12 cellular contexts compared by ENCODE assay signal in genomic region chr15:88652456-88653199, GRCh38. TPM values are rescaled to one million over a fixed set of nuclear protein-coding genes. Genes with fewer than 3 reads are reported as not detected.
A peak's percentile ranks its signal among the peaks of the same experiment; 100 is the strongest.
DNase-seq lines count a peak whose midpoint lies in the region; ATAC-seq and TF ChIP-seq lines count a peak whose summit lies in the region.
"Had no signal": no experiment of that assay in that cellular context is flagged by ENCODE, and none has a peak within 500 bp of the region (broad histone marks: within the 10 kb centered on the region; RNA-seq: fewer than 3 reads in every experiment).

No MANE protein-coding gene starts in this region.

- CTCF ChIA-PET in WTC11 (lab: Charles Lee) = interaction anchor here (0.7 to 2.0 kb wide), 4 partner anchors 12 to 518 kb away, joined by 3 to 6 read pairs (median 3); no protein-coding TSS in a partner anchor

- H3K4me3 Mint-ChIP-seq in activated naive CD4-positive, alpha-beta T cell treated with anti-CD3 and anti-CD28 coated beads, Interleukin-2, amount 50 U/mL, for 24 hours = peak overlapping the region; percentile 57
- H3K4me3 Mint-ChIP-seq in WTC11 (no peak overlapping the region), natural killer cell (no peak overlapping the region)
- H3K4me3 Mint-ChIP-seq: HFFc6 had no signal

- no peaks in the 10 kb centered on the region for H3K9me3 Mint-ChIP-seq in activated naive CD4-positive, alpha-beta T cell treated with anti-CD3 and anti-CD28 coated beads, Interleukin-2, amount 50 U/mL, for 24 hours
- H3K9me3 Mint-ChIP-seq in WTC11 (no peaks in the 10 kb centered on the region), natural killer cell (no peaks in the 10 kb centered on the region)
- H3K9me3 Mint-ChIP-seq: HFFc6 had no signal

- no peak overlapping the region for H3K4me3 ChIP-seq in vagina

- H3K27ac Mint-ChIP-seq in activated naive CD4-positive, alpha-beta T cell treated with anti-CD3 and anti-CD28 coated beads, Interleukin-2, amount 50 U/mL, for 24 hours = peak overlapping the region; percentile 96
- H3K27ac Mint-ChIP-seq in WTC11 (peak overlapping the region; percentile 73), natural killer cell (peak overlapping the region in 1 of 2 donors; percentile 86)
- H3K27ac Mint-ChIP-seq: HFFc6 had no signal

- H3K27me3 ChIP-seq in vagina = no peaks in the 10 kb centered on the region
- H3K27me3 ChIP-seq: BE2C had no signal

- no peaks in the 10 kb centered on the region for H3K36me3 ChIP-seq in vagina
- H3K36me3 ChIP-seq: BE2C had no signal

- POLR2A ChIA-PET in WTC11 (lab: Charles Lee) = interaction anchor here (0.6 kb wide), 1 partner anchor 21 kb away, joined by 3 read pairs; no protein-coding TSS in a partner anchor

- TF ChIP-seq CTCF in WTC11 (IDR thresholded peaks at IDR 0.05) = no peak
- TF ChIP-seq CTCF in vagina (IDR thresholded peaks at IDR 0.05) = no peak
- no peak for TF ChIP-seq CTCF in natural killer cell (IDR thresholded peaks at IDR 0.05)

- intact Hi-C loops in vagina (cut with DNase I) (no loop called here), natural killer cell (cut with micrococcal nuclease) (no loop called here)

- no peak for TF ChIP-seq POLR2A in vagina (IDR thresholded peaks at IDR 0.05)

- H3K4me1 Mint-ChIP-seq in activated naive CD4-positive, alpha-beta T cell treated with anti-CD3 and anti-CD28 coated beads, Interleukin-2, amount 50 U/mL, for 24 hours = peaks cover 89% of the 10 kb centered on the region
- H3K4me1 Mint-ChIP-seq in WTC11 (peaks cover 20% of the 10 kb centered on the region), natural killer cell (peaks cover 31 to 55% of the 10 kb centered on the region in 2 donors)

- no peaks in the 10 kb centered on the region for H3K27me3 Mint-ChIP-seq in activated naive CD4-positive, alpha-beta T cell treated with anti-CD3 and anti-CD28 coated beads, Interleukin-2, amount 50 U/mL, for 24 hours
- H3K27me3 Mint-ChIP-seq in WTC11 (ENCODE audit: low read depth) = no peaks in the 10 kb centered on the region
- H3K27me3 Mint-ChIP-seq in natural killer cell (ENCODE audit: low read depth in 2 of 2) = no peaks in the 10 kb centered on the region

- H3K4me1 ChIP-seq in vagina = peaks cover 14% of the 10 kb centered on the region

- no peaks in the 10 kb centered on the region for H3K9me3 ChIP-seq in vagina
- H3K9me3 ChIP-seq: BE2C had no signal

- peak; percentile 22; the same call in 1 of the 2 replicates for ATAC-seq in WTC11
- no peak for ATAC-seq in natural killer cell
- ATAC-seq: SK-N-SH treated with all-trans-retinoic acid at 6 μM for 48 hours had no signal

- peaks cover 3% of the 10 kb centered on the region for H3K36me3 Mint-ChIP-seq in activated naive CD4-positive, alpha-beta T cell treated with anti-CD3 and anti-CD28 coated beads, Interleukin-2, amount 50 U/mL, for 24 hours
- H3K36me3 Mint-ChIP-seq in WTC11 (no peaks in the 10 kb centered on the region), natural killer cell (no peaks in the 10 kb centered on the region)

- DNase-seq in activated naive CD4-positive, alpha-beta T cell treated with Interleukin-2 at 50 U/mL for 16 hours = no peak
- DNase-seq in WTC11 (ENCODE audit: low spot score) (no peak), left kidney (ENCODE audit: low read depth, low spot score) (peak; percentile 41), vagina (ENCODE audit: extremely low spot score in 2 of 2) (peak; percentile 65 to 81), natural killer cell (no peak), HUDEP-2 (lab: John Stamatoyannopoulos, UW; ENCODE audit: unreplicated experiment in 76 of 76) (no peak), SK-N-DZ (ENCODE audit: low spot score) (no peak)
- DNase-seq: BE2C, HFFc6, NCI-H1694 had no signal

- H3K27ac ChIP-seq in vagina = no peak overlapping the region

TF ChIP-seq in WTC11, 78 proteins besides CTCF, POLR2A, EP300 and RAD21:
- TF ChIP-seq ATF1 (CRISPR knock-in tag; IDR thresholded peaks at IDR 0.05) (no peak), HMGA2 (CRISPR knock-in tag; IDR thresholded peaks at IDR 0.05) (no peak), FOXJ3 (CRISPR knock-in tag; IDR thresholded peaks at IDR 0.05; ENCODE audit: borderline replicate concordance) (no peak), MAX (CRISPR knock-in tag; IDR thresholded peaks at IDR 0.05) (no peak), SMAD4 (CRISPR knock-in tag; IDR thresholded peaks at IDR 0.05) (no peak), PRRX2 (CRISPR knock-in tag; IDR thresholded peaks at IDR 0.05) (no peak), ATF3 (CRISPR knock-in tag; conservative IDR thresholded peaks at IDR 0.05) (no peak)

RNA-seq across cellular contexts. Expression of gene ISG20, which starts 13.8 kb away (rescaled TPM):
- total RNA-seq in WTC11 (2021) (3.8 to 5.6 TPM (median 4.5 TPM) in 3 replicates), vagina (15.7 TPM), natural killer cell (100 to 1,000 TPM in 2 of 3 donors, 10 to 100 TPM in 1; 80.6 to 137 (median 116) TPM)
- 2.3 and 3.0 TPM in 2 replicates for polyA plus RNA-seq in SK-N-DZ (2014; cell fraction: cytosol; rRNA removed)
- 1.5 and 5.3 TPM in 2 replicates for polyA plus RNA-seq in SK-N-DZ (2014; cell fraction: nucleus; rRNA removed)

RNA-seq across cellular contexts. Expression of gene AEN, which starts 31.5 kb away (rescaled TPM):
- total RNA-seq in WTC11 (2021) (118 to 183 TPM (median 125 TPM) in 3 replicates), vagina (18.4 TPM), natural killer cell (10 to 100 TPM; 19.9 to 26.9 (median 20.9) TPM)
- polyA plus RNA-seq in SK-N-DZ (2014; cell fraction: cytosol; rRNA removed) = 54.6 and 62.0 TPM in 2 replicates
- 58.0 and 62.1 TPM in 2 replicates for polyA plus RNA-seq in SK-N-DZ (2014; cell fraction: nucleus; rRNA removed)

Comparison
In these comparisons a context has a peak if more than half of its experiments do, and no peak if none do; other contexts are left out.
1. DNase-seq: peak in left kidney (single experiment) and vagina (2 of 2); none in activated naive CD4-positive, alpha-beta T cell treated with Interleukin-2 at 50 U/mL for 16 hours (single experiment), WTC11 (single experiment), natural killer cell (single experiment), HUDEP-2 (0 of 76) and SK-N-DZ (single experiment).